Comparison of ENCODE assay signal across 10 cellular contexts in genomic region chr9:121440265-121440664, GRCh38. TPM values are rescaled to one million over a fixed set of nuclear protein-coding genes. Genes with fewer than 3 reads are reported as not detected.
DNase-seq lines count a peak whose midpoint lies in the region; ATAC-seq and TF ChIP-seq lines count a peak whose summit lies in the region.
"Had no signal": no experiment of that assay in that cellular context is flagged by ENCODE, and none has a peak within 500 bp of the region (broad histone marks: within the 10 kb centered on the region; RNA-seq: fewer than 3 reads in every experiment).

No MANE protein-coding gene starts in this region.

- no peaks in the 10 kb centered on the region for H3K9me3 Mint-ChIP-seq in activated T-helper 2 cell treated with anti-CD3 and anti-CD28 coated beads, Interferon-gamma antibody, Interleukin-2, Interleukin-4, amounts not matched to agents 10 μg/mL and 5 μg/mL and 100 μg/mL, durations not matched to agents 14 hours and 24 hours and 36 hours
- H3K9me3 Mint-ChIP-seq: activated naive CD4-positive, alpha-beta T cell treated with anti-CD3 and anti-CD28 coated beads, Interleukin-2, amount 50 U/mL, for 24 hours had no signal

- WGBS in body of pancreas, 2 donors: 25 to 29% methylated on average over 7 of the region's 7 CpGs
- WGBS in right lobe of liver (ENCODE audit: insufficient coverage, low coverage, low lambda C conversion rate, missing lambda C conversion rate): 39% methylated on average over 7 of the region's 7 CpGs

- H3K4me3 Mint-ChIP-seq in activated T-helper 2 cell treated with anti-CD3 and anti-CD28 coated beads, Interferon-gamma antibody, Interleukin-2, Interleukin-4, amounts not matched to agents 10 μg/mL and 5 μg/mL and 100 μg/mL, durations not matched to agents 14 hours and 24 hours and 36 hours (ENCODE audit: low read depth): no peak overlapping the region
- H3K4me3 Mint-ChIP-seq: activated naive CD4-positive, alpha-beta T cell treated with anti-CD3 and anti-CD28 coated beads, Interleukin-2, amount 50 U/mL, for 24 hours had no signal

- intact Hi-C loops in body of pancreas (cut with DNase I): no loop called here
- intact Hi-C loops in right lobe of liver (cut with DNase I): no loop called here
- intact Hi-C loops in activated T-helper 2 cell treated with anti-CD3 and anti-CD28 coated beads, Interferon-gamma antibody, Interleukin-2, Interleukin-4, amounts not matched to agents 10 μg/mL and 5 μg/mL and 100 μg/mL, durations not matched to agents 14 hours and 24 hours and 36 hours (cut with micrococcal nuclease): no loop called here

- no peaks in the 10 kb centered on the region for H3K36me3 ChIP-seq in body of pancreas (replicated peaks in 1 of 2; ENCODE audit: insufficient read depth in 1 of 2, low read depth in 2 of 2)
- H3K36me3 ChIP-seq in right lobe of liver: no peaks in the 10 kb centered on the region

- H3K27ac Mint-ChIP-seq in activated T-helper 2 cell treated with anti-CD3 and anti-CD28 coated beads, Interferon-gamma antibody, Interleukin-2, Interleukin-4, amounts not matched to agents 10 μg/mL and 5 μg/mL and 100 μg/mL, durations not matched to agents 14 hours and 24 hours and 36 hours: no peak overlapping the region
- H3K27ac Mint-ChIP-seq: activated naive CD4-positive, alpha-beta T cell treated with anti-CD3 and anti-CD28 coated beads, Interleukin-2, amount 50 U/mL, for 24 hours had no signal

- H3K4me1 ChIP-seq in body of pancreas (no peaks in the 10 kb centered on the region), right lobe of liver (no peaks in the 10 kb centered on the region)

- no peaks in the 10 kb centered on the region for H3K4me1 Mint-ChIP-seq in activated T-helper 2 cell treated with anti-CD3 and anti-CD28 coated beads, Interferon-gamma antibody, Interleukin-2, Interleukin-4, amounts not matched to agents 10 μg/mL and 5 μg/mL and 100 μg/mL, durations not matched to agents 14 hours and 24 hours and 36 hours (ENCODE audit: low read depth)
- H3K4me1 Mint-ChIP-seq: activated naive CD4-positive, alpha-beta T cell treated with anti-CD3 and anti-CD28 coated beads, Interleukin-2, amount 50 U/mL, for 24 hours had no signal

- no peaks in the 10 kb centered on the region for H3K9me3 ChIP-seq in body of pancreas
- H3K9me3 ChIP-seq in right lobe of liver: no peaks in the 10 kb centered on the region

- DNase-seq in AG20443 (ENCODE audit: low spot score) (peak; percentile 61), M059J (ENCODE audit: low read depth) (peak; percentile 50), body of pancreas (no peak), right lobe of liver (no peak), NCI-H1105 (lab: John Stamatoyannopoulos, UW) (no peak), putamen (ENCODE audit: low spot score) (no peak)
- DNase-seq in activated T-helper 2 cell treated with anti-CD3 and anti-CD28 coated beads, Interferon-gamma antibody, Interleukin-2, Interleukin-4, amounts not matched to agents 10 μg/mL and 5 μg/mL and 100 μg/mL, durations not matched to agents 14 hours and 24 hours and 36 hours (ENCODE audit: low spot score): no peak
- DNase-seq: T-helper 1 cell had no signal

- H3K27me3 ChIP-seq in body of pancreas: no peaks in the 10 kb centered on the region
- no peaks in the 10 kb centered on the region for H3K27me3 ChIP-seq in right lobe of liver

- TF ChIP-seq POLR2A in body of pancreas (IDR thresholded peaks at IDR 0.05): no peak
- TF ChIP-seq POLR2A in right lobe of liver (IDR thresholded peaks at IDR 0.05): no peak

- no peaks in the 10 kb centered on the region for H3K36me3 Mint-ChIP-seq in activated T-helper 2 cell treated with anti-CD3 and anti-CD28 coated beads, Interferon-gamma antibody, Interleukin-2, Interleukin-4, amounts not matched to agents 10 μg/mL and 5 μg/mL and 100 μg/mL, durations not matched to agents 14 hours and 24 hours and 36 hours (ENCODE audit: low read depth)
- H3K36me3 Mint-ChIP-seq: activated naive CD4-positive, alpha-beta T cell treated with anti-CD3 and anti-CD28 coated beads, Interleukin-2, amount 50 U/mL, for 24 hours had no signal

- H3K4me3 ChIP-seq in body of pancreas (no peak overlapping the region), right lobe of liver (no peak overlapping the region)

- TF ChIP-seq CTCF in body of pancreas (IDR thresholded peaks at IDR 0.05): peak in 5 of 7 experiments; percentile 7 to 35 (median 21)
- TF ChIP-seq CTCF in right lobe of liver (IDR thresholded peaks at IDR 0.05): peak in 3 of 4 donors; percentile 18 to 33 (median 21)

- H3K27me3 Mint-ChIP-seq in activated T-helper 2 cell treated with anti-CD3 and anti-CD28 coated beads, Interferon-gamma antibody, Interleukin-2, Interleukin-4, amounts not matched to agents 10 μg/mL and 5 μg/mL and 100 μg/mL, durations not matched to agents 14 hours and 24 hours and 36 hours (ENCODE audit: low read depth): peaks cover 55% of the 10 kb centered on the region

- no peak overlapping the region for H3K27ac ChIP-seq in body of pancreas
- H3K27ac ChIP-seq in right lobe of liver: no peak overlapping the region

- ATAC-seq in body of pancreas (peak; percentile 60), right lobe of liver (peak in 3 of 4 donors; percentile 30 to 59 (median 56)), GM18519 (IDR thresholded peaks at IDR 0.05; ENCODE audit: low FRiP score, unreplicated experiment) (no peak)

RNA-seq across cellular contexts. Expression of gene GGTA1, which starts 59.4 kb away (rescaled TPM):
- total RNA-seq in M059J (2014; rRNA removed; shearing (Covaris generic)): not detected in 2 replicates
- total RNA-seq in body of pancreas: 1 to 10 TPM; 2.3 to 2.6 TPM
- 1 to 10 TPM in 5 of 6 experiments, under 1 TPM in 1; 0.43 to 3.5 (median 1.5) TPM for total RNA-seq in right lobe of liver
- total RNA-seq in activated T-helper 2 cell treated with anti-CD3 and anti-CD28 coated beads, Interferon-gamma antibody, Interleukin-2, Interleukin-4, amounts not matched to agents 10 μg/mL and 5 μg/mL and 100 μg/mL, durations not matched to agents 14 hours and 24 hours and 36 hours: not detected in 2 replicates

Comparison
In these comparisons a context has a peak if more than half of its experiments do, and no peak if none do; other contexts are left out.
1. DNase-seq: peak in AG20443 (single experiment) and M059J (single experiment); none in body of pancreas (0 of 4), right lobe of liver (0 of 3), activated T-helper 2 cell treated with anti-CD3 and anti-CD28 coated beads, Interferon-gamma antibody, Interleukin-2, Interleukin-4, amounts not matched to agents 10 μg/mL and 5 μg/mL and 100 μg/mL, durations not matched to agents 14 hours and 24 hours and 36 hours (single experiment), NCI-H1105 (single experiment) and putamen (single experiment).